Comparison of ENCODE assay signal across 9 cellular contexts in the genomic region with DNA sequence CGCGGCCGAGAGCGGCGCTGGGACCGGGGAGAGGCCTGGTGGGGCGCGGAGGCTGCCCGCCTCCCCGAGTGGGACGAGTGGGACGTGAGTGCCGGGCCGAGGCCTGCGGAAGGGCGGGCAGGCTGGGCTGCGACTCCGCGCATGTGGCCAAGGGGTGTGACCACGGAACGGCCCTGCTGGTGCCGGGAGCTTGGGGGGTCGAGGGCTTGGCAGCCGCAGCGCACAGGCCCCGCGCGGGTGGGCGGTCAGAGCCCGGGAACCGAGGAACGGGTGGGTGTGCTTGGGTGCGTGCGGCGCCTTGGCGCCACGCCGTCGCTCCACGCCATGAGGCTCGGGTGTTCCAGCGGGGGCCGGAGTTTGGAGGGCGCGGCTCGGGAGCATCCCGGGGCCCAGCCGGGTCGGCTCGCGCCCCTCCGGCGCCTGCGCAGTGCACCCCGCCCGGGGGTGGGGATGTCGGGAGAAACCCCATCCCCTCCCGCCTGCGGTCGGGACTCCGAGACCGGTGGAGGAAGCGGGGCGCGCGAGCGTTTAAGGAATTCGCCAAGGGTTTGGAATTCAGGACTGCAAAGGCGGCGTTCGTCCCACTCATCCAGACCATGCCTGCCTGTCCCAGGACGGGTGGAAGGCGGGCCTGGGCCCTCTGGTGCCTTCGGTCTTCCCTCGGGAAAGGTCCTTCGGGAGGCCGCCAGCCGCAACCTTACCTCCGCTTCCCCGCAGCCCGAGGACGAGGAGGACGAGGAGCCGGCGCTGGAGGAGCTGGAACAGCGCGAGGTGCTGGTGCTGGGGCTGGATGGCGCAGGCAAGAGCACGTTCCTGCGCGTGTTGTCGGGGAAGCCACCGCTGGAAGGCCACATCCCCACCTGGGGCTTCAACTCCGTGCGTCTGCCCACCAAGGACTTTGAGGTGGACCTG. TPM values are rescaled to one million over a fixed set of nuclear protein-coding genes. Genes with fewer than 3 reads are reported as not detected.
A peak's percentile ranks its signal among the peaks of the same experiment; 100 is the strongest.
DNase-seq lines count a peak whose midpoint lies in the region; ATAC-seq, FAIRE-seq and TF ChIP-seq lines count a peak whose summit lies in the region.
"Had no signal": no experiment of that assay in that cellular context is flagged by ENCODE, and none has a peak within 500 bp of the region (broad histone marks: within the 10 kb centered on the region; RNA-seq: fewer than 3 reads in every experiment).

No MANE protein-coding gene starts in this region.

- H3K4me1 ChIP-seq in endothelial cell of umbilical vein (ENCODE audit: control insufficient read depth, extremely low read depth, insufficient read depth, low read length) (peaks cover 13% of the 10 kb centered on the region), mononuclear cell (ENCODE audit: insufficient read depth, low read length) (peaks cover 26% of the 10 kb centered on the region)

- BruUV-seq in endothelial cell of umbilical vein (replicated peaks; lab: Mats Ljungman, UMichigan), result no TSS peak

- no peaks in the 10 kb centered on the region for H3K9me3 Mint-ChIP-seq in WTC11

- peaks cover 7% of the 10 kb centered on the region for H3K4me1 Mint-ChIP-seq in WTC11

- no peak overlapping the region for H3K27ac ChIP-seq in endothelial cell of umbilical vein (ENCODE audit: insufficient read depth, low read depth, low read length)
- peak overlapping the region; percentile 66 for H3K27ac ChIP-seq in substantia nigra (ENCODE audit: low read depth, low read length, poor library complexity, severe bottlenecking)
- H3K27ac ChIP-seq: PC-9 had no signal

- dilution Hi-C loops in endothelial cell of umbilical vein (cut with MboI; ENCODE audit: extremely low pct_ligation_motif_present, low sequenced_read_pairs), result no loop called here

- DNase-seq in ELR (ENCODE audit: low read depth) (peak; percentile 63), WTC11 (ENCODE audit: low spot score) (peak; percentile 67), endothelial cell of umbilical vein (ENCODE audit: low read depth, low spot score) (peak; percentile 45), substantia nigra (lab: John Stamatoyannopoulos, UW) (peak in 30 of 49 donors; percentile 18 to 73 (median 44))

- no peaks in the 10 kb centered on the region for H3K27me3 ChIP-seq in endothelial cell of umbilical vein (ENCODE audit: control insufficient read depth in 2 of 2, insufficient read depth in 2 of 2, low read length in 2 of 2)
- H3K27me3 ChIP-seq in mononuclear cell (ENCODE audit: insufficient read depth, low read length), result no peaks in the 10 kb centered on the region

- POLR2A ChIA-PET in WTC11 (lab: Charles Lee) (no interaction called here), endothelial cell of umbilical vein (lab: Charles Lee) (no interaction called here)

- H3K4me3 Mint-ChIP-seq in WTC11, result peak overlapping the region; percentile 64

- peak; percentile 10 for ATAC-seq in HG02763 (IDR thresholded peaks at IDR 0.05; ENCODE audit: unreplicated experiment)
- ATAC-seq in WTC11, result peak; percentile 41
- no peak for ATAC-seq in HG03159 (IDR thresholded peaks at IDR 0.05; ENCODE audit: unreplicated experiment)
- ATAC-seq in GM18861 (IDR thresholded peaks at IDR 0.05; ENCODE audit: unreplicated experiment), result no peak

- no peaks in the 10 kb centered on the region for H4K20me1 ChIP-seq in endothelial cell of umbilical vein (replicated peaks; ENCODE audit: control insufficient read depth, extremely low read depth, insufficient read depth, low read length)

- peak overlapping the region; percentile 58 for H3K9ac ChIP-seq in endothelial cell of umbilical vein (replicated peaks; ENCODE audit: extremely low read depth, insufficient read depth, low read length)

- H3K36me3 ChIP-seq in endothelial cell of umbilical vein (ENCODE audit: control insufficient read depth in 2 of 2, extremely low read depth in 1 of 2, insufficient read depth in 2 of 2, low read length in 2 of 2), result peaks cover 0 to 15% of the 10 kb centered on the region in 2 experiments

- TF ChIP-seq CTCF in WTC11 (IDR thresholded peaks at IDR 0.05) (no peak), endothelial cell of umbilical vein (IDR thresholded peaks at IDR 0.05; ENCODE audit: extremely low read depth in 1 of 2, insufficient read depth in 1 of 2, low read depth in 1 of 2, low read length in 2 of 2) (no peak)

- peak overlapping the region; percentile 83 for H3K4me2 ChIP-seq in endothelial cell of umbilical vein (ENCODE audit: insufficient read depth, low read length)
- H3K4me2 ChIP-seq: PC-9 had no signal

- peaks cover 6% of the 10 kb centered on the region for H3K79me2 ChIP-seq in endothelial cell of umbilical vein (ENCODE audit: control insufficient read depth, insufficient read depth, low read length)

- H3K36me3 Mint-ChIP-seq in WTC11, result peaks cover 7% of the 10 kb centered on the region; the same call in 1 of the 2 replicates

- CTCF ChIA-PET in WTC11 (lab: Charles Lee), result interaction anchor here (0.6 to 1.2 kb wide), 2 partner anchors 42 to 637 kb away, joined by 3 to 4 read pairs; no protein-coding TSS in a partner anchor
- CTCF ChIA-PET in endothelial cell of umbilical vein (lab: Charles Lee), result no interaction called here

- H3K9me1 ChIP-seq in endothelial cell of umbilical vein (replicated peaks; ENCODE audit: control insufficient read depth, extremely low read depth, insufficient read depth, low read length), result no peaks in the 10 kb centered on the region

- peak overlapping the region; percentile 95 for H2AFZ ChIP-seq in endothelial cell of umbilical vein (ENCODE audit: low read depth, low read length)
- H2AFZ ChIP-seq: PC-9 had no signal

- TF ChIP-seq POLR2A in endothelial cell of umbilical vein (IDR thresholded peaks at IDR 0.05; ENCODE audit: low read depth, low read length), result no peak

- intact Hi-C loops in endothelial cell of umbilical vein (cut with micrococcal nuclease), result loop anchor here (1.0 to 10.0 kb wide), 2 partner anchors 22 to 131 kb away; partner anchors contain the start of genes HIGD2A, NOP16 and SIMC1

- no peak overlapping the region for H3K27ac Mint-ChIP-seq in WTC11

- H3K4me3 ChIP-seq in endothelial cell of umbilical vein (replicated peaks in 1 of 3; ENCODE audit: insufficient read depth in 1 of 3, low read depth in 1 of 3, low read length in 3 of 3) (peak overlapping the region; percentile 43 to 97 (median 72)), mononuclear cell (ENCODE audit: low read length) (peak overlapping the region; percentile 53)
- H3K4me3 ChIP-seq: PC-9 had no signal

- peaks cover 60% of the 10 kb centered on the region for H3K27me3 Mint-ChIP-seq in WTC11 (ENCODE audit: low read depth)

- peak; percentile 67 for FAIRE-seq in endothelial cell of umbilical vein (lab: Jason Lieb, UNC)

- no peaks in the 10 kb centered on the region for H3K9me3 ChIP-seq in endothelial cell of umbilical vein (replicated peaks; ENCODE audit: control insufficient read depth, insufficient read depth, low read length)
- no peaks in the 10 kb centered on the region for H3K9me3 ChIP-seq in mononuclear cell (ENCODE audit: low read depth, low read length)

RNA-seq across cellular contexts. Expression of gene ARL10, which starts 0.6 kb away (rescaled TPM):
- 6.8 to 11.4 TPM (median 10.9 TPM) in 3 replicates for total RNA-seq in WTC11 (2021)
- 16.5 and 20.7 TPM in 2 replicates for total RNA-seq in endothelial cell of umbilical vein
- polyA plus RNA-seq in endothelial cell of umbilical vein, result 5.0 and 7.7 TPM in 2 replicates
- polyA plus RNA-seq in endothelial cell of umbilical vein (2011; cell fraction: cytosol; rRNA removed), result 4.6 and 4.8 TPM in 2 replicates
- 19.8 and 24.1 TPM in 2 replicates for polyA plus RNA-seq in endothelial cell of umbilical vein (2011; cell fraction: nucleus; rRNA removed)
- 6.6 and 7.0 TPM in 2 replicates for polyA plus RNA-seq in endothelial cell of umbilical vein (2012)
- 13.6 and 14.1 TPM in 2 replicates for polyA minus RNA-seq in endothelial cell of umbilical vein
- polyA minus RNA-seq in endothelial cell of umbilical vein (2011; cell fraction: cytosol; rRNA and poly(A)+ RNA removed), result not detected
- polyA minus RNA-seq in endothelial cell of umbilical vein (2011; cell fraction: nucleus; rRNA and poly(A)+ RNA removed), result 11.2 and 22.0 TPM in 2 replicates
- 2.3 TPM for total RNA-seq in mononuclear cell

RNA-seq across cellular contexts. Expression of gene KIAA1191, which starts 4.4 kb away (rescaled TPM):
- 92.7 to 111 TPM (median 103 TPM) in 3 replicates for total RNA-seq in WTC11 (2021)
- total RNA-seq in endothelial cell of umbilical vein, result 116 and 119 TPM in 2 replicates
- polyA plus RNA-seq in endothelial cell of umbilical vein, result 114 TPM in 2 replicates
- polyA plus RNA-seq in endothelial cell of umbilical vein (2011; cell fraction: cytosol; rRNA removed), result 135 and 136 TPM in 2 replicates
- 57.5 and 66.0 TPM in 2 replicates for polyA plus RNA-seq in endothelial cell of umbilical vein (2011; cell fraction: nucleus; rRNA removed)
- 91.7 and 92.5 TPM in 2 replicates for polyA plus RNA-seq in endothelial cell of umbilical vein (2012)
- polyA minus RNA-seq in endothelial cell of umbilical vein, result 156 and 164 TPM in 2 replicates
- 33.1 TPM for polyA minus RNA-seq in endothelial cell of umbilical vein (2011; cell fraction: cytosol; rRNA and poly(A)+ RNA removed)
- 35.4 and 43.8 TPM in 2 replicates for polyA minus RNA-seq in endothelial cell of umbilical vein (2011; cell fraction: nucleus; rRNA and poly(A)+ RNA removed)
- 34.0 TPM for total RNA-seq in mononuclear cell

RNA-seq across cellular contexts. Expression of gene NOP16, which starts 22.5 kb away (rescaled TPM):
- 51.7 to 57.7 TPM (median 52.1 TPM) in 3 replicates for total RNA-seq in WTC11 (2021)
- 47.4 and 51.6 TPM in 2 replicates for total RNA-seq in endothelial cell of umbilical vein
- 31.1 and 41.1 TPM in 2 replicates for polyA plus RNA-seq in endothelial cell of umbilical vein
- 58.5 and 68.0 TPM in 2 replicates for polyA plus RNA-seq in endothelial cell of umbilical vein (2011; cell fraction: cytosol; rRNA removed)
- 53.7 and 60.0 TPM in 2 replicates for polyA plus RNA-seq in endothelial cell of umbilical vein (2011; cell fraction: nucleus; rRNA removed)
- 46.9 and 65.5 TPM in 2 replicates for polyA plus RNA-seq in endothelial cell of umbilical vein (2012)
- 15.0 and 20.5 TPM in 2 replicates for polyA minus RNA-seq in endothelial cell of umbilical vein
- 36.2 TPM for polyA minus RNA-seq in endothelial cell of umbilical vein (2011; cell fraction: cytosol; rRNA and poly(A)+ RNA removed)
- 12.4 and 19.0 TPM in 2 replicates for polyA minus RNA-seq in endothelial cell of umbilical vein (2011; cell fraction: nucleus; rRNA and poly(A)+ RNA removed)
- 6.1 TPM for total RNA-seq in mononuclear cell

RNA-seq across cellular contexts. Expression of gene HIGD2A, which starts 22.6 kb away (rescaled TPM):
- total RNA-seq in WTC11 (2021) (98.2 to 112 TPM (median 108 TPM) in 3 replicates), endothelial cell of umbilical vein (96.2 and 103 TPM in 2 replicates), mononuclear cell (61.7 TPM)
- polyA plus RNA-seq in endothelial cell of umbilical vein, result 210 and 294 TPM in 2 replicates
- 184 and 199 TPM in 2 replicates for polyA plus RNA-seq in endothelial cell of umbilical vein (2011; cell fraction: cytosol; rRNA removed)
- 40.5 and 55.6 TPM in 2 replicates for polyA plus RNA-seq in endothelial cell of umbilical vein (2011; cell fraction: nucleus; rRNA removed)
- 86.8 and 116 TPM in 2 replicates for polyA plus RNA-seq in endothelial cell of umbilical vein (2012)
- polyA minus RNA-seq in endothelial cell of umbilical vein, result 54.1 and 62.4 TPM in 2 replicates
- polyA minus RNA-seq in endothelial cell of umbilical vein (2011; cell fraction: cytosol; rRNA and poly(A)+ RNA removed), result 96.4 TPM
- polyA minus RNA-seq in endothelial cell of umbilical vein (2011; cell fraction: nucleus; rRNA and poly(A)+ RNA removed), result 17.6 and 19.1 TPM in 2 replicates

RNA-seq across cellular contexts. Expression of gene CLTB, which starts 50.4 kb away (rescaled TPM):
- total RNA-seq in WTC11 (2021) (28.6 to 33.8 TPM (median 30.3 TPM) in 3 replicates), endothelial cell of umbilical vein (73.2 and 108 TPM in 2 replicates), mononuclear cell (55.3 TPM)
- polyA plus RNA-seq in endothelial cell of umbilical vein, result 111 and 126 TPM in 2 replicates
- 78.8 and 83.8 TPM in 2 replicates for polyA plus RNA-seq in endothelial cell of umbilical vein (2011; cell fraction: cytosol; rRNA removed)
- polyA plus RNA-seq in endothelial cell of umbilical vein (2011; cell fraction: nucleus; rRNA removed), result 54.4 and 58.7 TPM in 2 replicates
- 85.8 and 109 TPM in 2 replicates for polyA plus RNA-seq in endothelial cell of umbilical vein (2012)
- polyA minus RNA-seq in endothelial cell of umbilical vein, result 28.8 and 30.4 TPM in 2 replicates
- polyA minus RNA-seq in endothelial cell of umbilical vein (2011; cell fraction: cytosol; rRNA and poly(A)+ RNA removed), result 58.2 TPM
- 11.3 and 17.1 TPM in 2 replicates for polyA minus RNA-seq in endothelial cell of umbilical vein (2011; cell fraction: nucleus; rRNA and poly(A)+ RNA removed)

Comparison
In these comparisons a context has a peak if more than half of its experiments do, and no peak if none do; other contexts are left out.
1. ATAC-seq: peak in HG02763 (single experiment) and WTC11 (single experiment); none in HG03159 (single experiment) and GM18861 (single experiment).
2. Peak in every context shown above with its lines, with median percentiles within 50 percentile points of each other: DNase-seq.